8 cellular contexts compared by ENCODE assay signal in the genomic region with DNA sequence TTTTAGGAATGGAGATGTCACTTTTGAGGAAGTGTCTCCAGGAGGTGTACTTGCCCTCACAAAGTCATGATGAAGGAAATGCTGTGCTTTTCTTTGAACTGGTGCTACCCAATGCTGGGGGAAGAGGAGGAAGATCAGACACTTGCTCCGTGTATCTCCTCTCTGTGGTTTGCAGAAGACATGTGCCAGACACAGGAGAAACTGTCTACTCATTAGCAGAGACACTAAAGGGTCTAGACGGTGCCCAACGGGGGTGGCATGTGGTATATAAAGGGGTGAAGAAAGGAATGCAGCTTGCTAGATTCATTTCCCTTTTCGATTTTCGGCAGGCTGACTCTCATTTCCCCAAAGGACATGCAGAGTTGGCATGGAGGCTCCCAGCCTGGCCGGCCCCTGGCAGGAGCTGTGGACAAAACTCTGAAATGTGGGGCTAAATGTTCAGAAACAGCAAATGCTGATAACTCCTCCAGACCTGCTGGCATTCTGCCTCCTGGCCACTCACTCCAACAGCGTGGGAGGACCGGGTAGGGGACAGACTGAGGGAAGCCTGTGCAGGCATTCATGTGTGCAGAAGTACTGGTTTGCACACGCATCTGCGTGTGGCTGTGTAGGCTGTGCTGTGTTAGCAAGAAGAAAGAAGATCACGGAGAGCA. TPM values are rescaled to one million over a fixed set of nuclear protein-coding genes. Genes with fewer than 3 reads are reported as not detected.
DNase-seq lines count a peak whose midpoint lies in the region; ATAC-seq, FAIRE-seq and TF ChIP-seq lines count a peak whose summit lies in the region.

No MANE protein-coding gene starts in this region.

- no peak overlapping the region for H3K4me3 Mint-ChIP-seq in activated CD8-positive, alpha-beta T cell treated with anti-CD3 and anti-CD28 coated beads, Interleukin-2, amount 10 ng/mL, durations not matched to agents 7 days and 5 days

- no peak overlapping the region for H3K9ac ChIP-seq in K562 (ENCODE audit: insufficient read depth in 1 of 2, low read depth in 2 of 2, low read length in 2 of 2)

- no TSS peak for BruUV-seq in K562 (replicated peaks; lab: Mats Ljungman, UMichigan)

- POLR2A ChIA-PET in K562 (lab: Yijun Ruan, JAX): interaction anchor here (0.6 to 1.4 kb wide), 3 partner anchors 10 to 278 kb away, joined by 3 to 4 read pairs (median 3); no protein-coding TSS in a partner anchor
- POLR2A ChIA-PET in activated CD8-positive, alpha-beta T cell treated with anti-CD3 and anti-CD28 coated beads, Interleukin-2, amount 10 ng/mL, durations not matched to agents 7 days and 5 days (lab: Charles Lee): interaction anchor here (0.7 kb wide), 1 partner anchor 51 kb away, joined by 3 read pairs; no protein-coding TSS in a partner anchor

- no peak overlapping the region for H3K4me3 ChIP-seq in K562

- no peak for TF ChIP-seq POLR2A in K562 (conservative IDR thresholded peaks at IDR 0.05)

- H3K79me2 ChIP-seq in K562 (ENCODE audit: control insufficient read depth, insufficient read depth, low read length): no peaks in the 10 kb centered on the region

- WGBS in K562 (ENCODE audit: insufficient coverage, low coverage, missing lambda C conversion rate): 6% methylated on average over 11 of the region's 11 CpGs

- no peak for TF ChIP-seq RAD21 in K562 (CRISPR knock-in tag; conservative IDR thresholded peaks at IDR 0.05 in 1 of 2, IDR thresholded peaks at IDR 0.05 in 1 of 2)

- no peak for TF ChIP-seq CTCF in K562 (IDR thresholded peaks at IDR 0.05 in 2 of 3, conservative IDR thresholded peaks at IDR 0.05 in 1 of 3; ENCODE audit: insufficient read depth in 2 of 3, low read depth in 1 of 3, low read length in 3 of 3)

- intact Hi-C loops in K562 (cut with micrococcal nuclease): no loop called here

- H3K9me1 ChIP-seq in K562 (ENCODE audit: control insufficient read depth, insufficient read depth, low read length): no peaks in the 10 kb centered on the region

- H3K4me2 ChIP-seq in K562 (ENCODE audit: insufficient read depth, low read length): no peak overlapping the region

- no peak overlapping the region for H3K27ac Mint-ChIP-seq in activated CD8-positive, alpha-beta T cell treated with anti-CD3 and anti-CD28 coated beads, Interleukin-2, amount 10 ng/mL, durations not matched to agents 7 days and 5 days

- FAIRE-seq in K562 (lab: Jason Lieb, UNC): no peak

- H3K9me3 ChIP-seq in K562 (replicated peaks; ENCODE audit: control insufficient read depth, insufficient read depth, low read depth, low read length): no peaks in the 10 kb centered on the region

- no peaks in the 10 kb centered on the region for H3K4me1 Mint-ChIP-seq in activated CD8-positive, alpha-beta T cell treated with anti-CD3 and anti-CD28 coated beads, Interleukin-2, amount 10 ng/mL, durations not matched to agents 7 days and 5 days (ENCODE audit: low read depth)

- peaks cover 0 to 4% of the 10 kb centered on the region in 2 experiments; a peak in 2 of 5 replicates for H3K4me1 ChIP-seq in K562 (replicated peaks in 1 of 2; ENCODE audit: control insufficient read depth in 2 of 2, insufficient read depth in 2 of 2, low read length in 2 of 2)

- in situ Hi-C loops in K562 (cut with MboI): no loop called here

- H3K27me3 ChIP-seq in K562 (ENCODE audit: control insufficient read depth in 2 of 2, insufficient read depth in 2 of 2, low read length in 2 of 2): peaks cover 45 to 75% of the 10 kb centered on the region in 2 experiments

- CTCF ChIA-PET in K562 (lab: Yijun Ruan, JAX; ENCODE audit: low intra/inter-chr PET ratio): no interaction called here
- CTCF ChIA-PET in activated CD8-positive, alpha-beta T cell treated with anti-CD3 and anti-CD28 coated beads, Interleukin-2, amount 10 ng/mL, durations not matched to agents 7 days and 5 days (lab: Charles Lee): no interaction called here

- no peaks in the 10 kb centered on the region for H3K27me3 Mint-ChIP-seq in activated CD8-positive, alpha-beta T cell treated with anti-CD3 and anti-CD28 coated beads, Interleukin-2, amount 10 ng/mL, durations not matched to agents 7 days and 5 days (ENCODE audit: low read depth)

- no peaks in the 10 kb centered on the region for H3K9me3 Mint-ChIP-seq in activated CD8-positive, alpha-beta T cell treated with anti-CD3 and anti-CD28 coated beads, Interleukin-2, amount 10 ng/mL, durations not matched to agents 7 days and 5 days (ENCODE audit: insufficient read depth)

- ATAC-seq in GM18867 (IDR thresholded peaks at IDR 0.05; ENCODE audit: unreplicated experiment) (peak; percentile 60), HG03354 (IDR thresholded peaks at IDR 0.05; ENCODE audit: poor library complexity, severe bottlenecking, unreplicated experiment) (peak; percentile 47), K562 (no peak)
- no peak for ATAC-seq in activated CD8-positive, alpha-beta T cell treated with anti-CD3 and anti-CD28 coated beads, Interleukin-2, amount 10 ng/mL, durations not matched to agents 7 days and 5 days

- no peak overlapping the region for H3K27ac ChIP-seq in K562 (ENCODE audit: extremely low read depth, low read depth, low read length)

- DNase-seq in K562 (ENCODE audit: extremely low read depth in 1 of 4, low spot score in 3 of 4) (no peak), myocyte (ENCODE audit: low read depth) (peak; percentile 26), activated gamma-delta T cell (lab: John Stamatoyannopoulos, UW) (no peak), NCI-H2196 treated with DMSO at 0.1 percent for 48 hours (lab: John Stamatoyannopoulos, UW; ENCODE audit: unreplicated experiment) (no peak)
- no peak for DNase-seq in activated CD8-positive, alpha-beta T cell treated with anti-CD3 and anti-CD28 coated beads, Interleukin-2, amount 10 ng/mL, durations not matched to agents 7 days and 5 days
- DNase-seq in activated CD8-positive, alpha-beta memory T cell treated with anti-CD3 and anti-CD28 coated beads for 24 hours: no peak

- no peaks in the 10 kb centered on the region for H4K20me1 ChIP-seq in K562 (replicated peaks; ENCODE audit: control insufficient read depth, insufficient read depth, low read length)

- no peak for TF ChIP-seq EP300 in K562 (IDR thresholded peaks at IDR 0.05; ENCODE audit: low read length)

- H3K36me3 ChIP-seq in K562 (ENCODE audit: control insufficient read depth, insufficient read depth, low read length): no peaks in the 10 kb centered on the region

- H2AFZ ChIP-seq in K562 (ENCODE audit: low read depth, low read length): no peak overlapping the region; the same call in 1 of the 2 replicates

- no peaks in the 10 kb centered on the region for H3K36me3 Mint-ChIP-seq in activated CD8-positive, alpha-beta T cell treated with anti-CD3 and anti-CD28 coated beads, Interleukin-2, amount 10 ng/mL, durations not matched to agents 7 days and 5 days (ENCODE audit: low read depth)

TF ChIP-seq in K562, 482 proteins besides CTCF, POLR2A, EP300 and RAD21:
- TF ChIP-seq RBM14 (IDR thresholded peaks at IDR 0.05; ENCODE audit: borderline replicate concordance, insufficient read depth, low read depth, low read length) (no peak), HNRNPK (IDR thresholded peaks at IDR 0.05; ENCODE audit: low read depth, low read length, poor library complexity, severe bottlenecking) (no peak), SPI1 (IDR thresholded peaks at IDR 0.05; ENCODE audit: borderline replicate concordance, low read depth, low read length) (peak; percentile 85), HINFP (tag; conservative IDR thresholded peaks at IDR 0.05; ENCODE audit: low read depth) (0 out of 2 replicates have a peak, but pooled peaks have one; percentile 51), ZNF23 (CRISPR knock-in tag; IDR thresholded peaks at IDR 0.05) (no peak), NR2C1 (IDR thresholded peaks at IDR 0.05) (no peak), NR2C1 (tag; IDR thresholded peaks at IDR 0.05) (no peak)
TF ChIP-seq in K562: peak in this region for 2.

RNA-seq across cellular contexts. Expression of gene QKI, which starts 59.6 kb away (rescaled TPM):
- 91.7 and 174 TPM in 2 replicates for total RNA-seq in K562 (2011; cell fraction: chromatin; rRNA removed; ENCODE audit: low replicate concordance)
- 37.5 and 45.5 TPM in 2 replicates for total RNA-seq in K562 (2011; cell fraction: nucleolus; rRNA removed)
- total RNA-seq in K562 (2011; cell fraction: nucleoplasm; rRNA removed): 95.0 and 184 TPM in 2 replicates
- 107 and 114 TPM in 2 replicates for total RNA-seq in K562 (2014; rRNA removed)
- 123 and 145 TPM in 2 replicates for total RNA-seq in K562 (2014; rRNA removed; fragmentation: Illumina TruSeq; extraction: Trizol)
- 118 and 128 TPM in 2 replicates for total RNA-seq in K562 (2015; rRNA removed; fragmentation: Illumina TruSeq; extraction: Trizol)
- total RNA-seq in K562 (2021): 129 and 142 TPM in 2 replicates
- 127 and 141 TPM in 2 replicates for polyA plus RNA-seq in K562 (2011; rRNA removed)
- 173 and 191 TPM in 2 replicates for polyA plus RNA-seq in K562 (2011; cell fraction: cytosol; rRNA removed)
- polyA plus RNA-seq in K562 (2011; cell fraction: nucleus; rRNA removed): 121 and 146 TPM in 2 replicates
- polyA plus RNA-seq in K562 (2012): 66.4 and 69.4 TPM in 2 replicates
- polyA plus RNA-seq in K562 (2014; fragmentation: Illumina TruSeq; extraction: Trizol): 170 and 215 TPM in 2 replicates
- polyA plus RNA-seq in K562 (2014; fragmentation: Nextera tagmentation; extraction: Ambion mirVana): 10 to 100 TPM; 20.4 to 61.0 TPM
- 91.1 and 92.9 TPM in 2 replicates for polyA plus RNA-seq in K562 (2014; rRNA removed)
- polyA minus RNA-seq in K562 (2011; rRNA and poly(A)+ RNA removed): 390 and 459 TPM in 2 replicates
- 157 and 234 TPM in 2 replicates for polyA minus RNA-seq in K562 (2011; cell fraction: cytosol; rRNA and poly(A)+ RNA removed)
- 111 and 169 TPM in 2 replicates for polyA minus RNA-seq in K562 (2011; cell fraction: nucleus; rRNA and poly(A)+ RNA removed)
- 289 and 423 TPM in 2 replicates for total RNA-seq in myocyte
- polyA plus RNA-seq in myocyte (2012): 102 TPM
- 10 to 100 TPM; 55.3 to 58.6 TPM for total RNA-seq in activated CD8-positive, alpha-beta T cell treated with anti-CD3 and anti-CD28 coated beads, Interleukin-2, amount 10 ng/mL, durations not matched to agents 7 days and 5 days

Comparison
In these comparisons a context has a peak if more than half of its experiments do, and no peak if none do; other contexts are left out.
1. ATAC-seq: peak in GM18867 (single experiment) and HG03354 (single experiment); none in K562 (single experiment) and activated CD8-positive, alpha-beta T cell treated with anti-CD3 and anti-CD28 coated beads, Interleukin-2, amount 10 ng/mL, durations not matched to agents 7 days and 5 days (single experiment).